In the genomic region with DNA sequence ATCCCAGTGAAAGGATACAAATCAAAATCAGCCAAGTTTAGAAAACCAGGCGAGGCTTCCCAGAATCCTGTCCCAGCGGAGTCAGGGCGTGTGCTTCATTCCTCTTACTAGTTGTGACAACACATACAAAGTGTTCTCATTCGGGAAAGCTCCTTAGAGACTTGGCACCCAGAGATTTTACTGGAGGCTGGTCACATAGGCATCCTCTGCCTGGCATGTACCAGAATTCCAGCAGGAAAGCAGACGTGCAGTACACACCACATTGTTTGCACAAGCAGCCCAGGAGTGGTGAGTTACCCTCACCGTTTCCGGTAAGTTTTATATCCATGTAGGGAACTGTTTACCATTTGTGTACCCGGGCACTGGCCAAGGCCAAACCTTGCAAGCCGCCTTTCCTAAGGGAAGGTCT, we compare ENCODE assay signal across 16 cellular contexts. TPM values are rescaled to one million over a fixed set of nuclear protein-coding genes. Genes with fewer than 3 reads are reported as not detected.
DNase-seq lines count a peak whose midpoint lies in the region; ATAC-seq and TF ChIP-seq lines count a peak whose summit lies in the region.
"Had no signal": no experiment of that assay in that cellular context is flagged by ENCODE, and none has a peak within 500 bp of the region (broad histone marks: within the 10 kb centered on the region; RNA-seq: fewer than 3 reads in every experiment).

No MANE protein-coding gene starts in this region.

- H3K4me3 ChIP-seq in lower lobe of right lung (no peak overlapping the region), stomach (no peak overlapping the region)
- H3K4me3 ChIP-seq: MG63, PC-9 had no signal

- CTCF ChIA-PET in RWPE1 (lab: Yijun Ruan, JAX): no interaction called here

- POLR2A ChIA-PET in RWPE1 (lab: Yijun Ruan, JAX; ENCODE audit: low non-redundant PET): no interaction called here

- H3K27ac ChIP-seq in C4-2B (peak overlapping the region; percentile 32; the same call in 1 of the 2 replicates), RWPE1 (0 out of 2 replicates have a peak overlapping the region, but pooled peaks have one; percentile 6), lower lobe of right lung (no peak overlapping the region), stomach (peak overlapping the region in 3 of 5 donors; percentile 18 to 60 (median 47))
- H3K27ac ChIP-seq: KMS-11, PC-9 had no signal

- intact Hi-C loops in lower lobe of right lung (cut with DNase I) (no loop called here), stomach (cut with DNase I; ENCODE audit: low total_unique reads) (no loop called here)

- peak; percentile 55 for TF ChIP-seq EP300 in stomach (IDR thresholded peaks at IDR 0.05)

- DNase-seq in RWPE1 (ENCODE audit: low spot score) (no peak), lower lobe of right lung (no peak), stomach (no peak)
- DNase-seq: ACHN; CD8-positive, alpha-beta T cell; MG63; NCI-H1105; NCI-H1694 treated with DMSO at 0.1 percent for 48 hours; NCI-H748 treated with DMSO at 0.1 percent for 48 hours; PC-9 had no signal

- H3K27me3 ChIP-seq in lower lobe of right lung (ENCODE audit: low read depth): no peaks in the 10 kb centered on the region
- H3K27me3 ChIP-seq in stomach: no peaks in the 10 kb centered on the region
- H3K27me3 ChIP-seq: MG63 had no signal

- WGBS in stomach, 5 donors: 59 to 81% (median 68%) methylated on average over 9 of the region's 9 CpGs

- TF ChIP-seq CTCF in C4-2B (conservative IDR thresholded peaks at IDR 0.05): no peak
- no peak for TF ChIP-seq CTCF in RWPE1 (conservative IDR thresholded peaks at IDR 0.05; ENCODE audit: low read depth)
- no peak for TF ChIP-seq CTCF in lower lobe of right lung (IDR thresholded peaks at IDR 0.05)
- TF ChIP-seq CTCF in stomach (IDR thresholded peaks at IDR 0.05): no peak

- no peaks in the 10 kb centered on the region for H3K9me3 ChIP-seq in lower lobe of right lung
- no peaks in the 10 kb centered on the region for H3K9me3 ChIP-seq in stomach
- H3K9me3 ChIP-seq: MG63 had no signal

- H3K36me3 ChIP-seq in lower lobe of right lung (peaks cover 59% of the 10 kb centered on the region), stomach (peaks cover 14 to 71% (median 58%) of the 10 kb centered on the region in 4 donors)

- no peaks in the 10 kb centered on the region for H3K4me1 ChIP-seq in lower lobe of right lung
- H3K4me1 ChIP-seq in stomach: peaks cover 0 to 5% (median 0%) of the 10 kb centered on the region in 4 donors

- ATAC-seq in lower lobe of right lung (peak; percentile 86 to 89), GM18873 (IDR thresholded peaks at IDR 0.05; ENCODE audit: low FRiP score, unreplicated experiment) (no peak), GM21717 (IDR thresholded peaks at IDR 0.05; ENCODE audit: unreplicated experiment) (no peak), GM21367 (IDR thresholded peaks at IDR 0.05; ENCODE audit: unreplicated experiment) (no peak)
- ATAC-seq: CD8-positive, alpha-beta T cell had no signal

- no peak for TF ChIP-seq POLR2A in stomach (IDR thresholded peaks at IDR 0.05)

RNA-seq across cellular contexts. Expression of a gene that starts 34.9 kb away (rescaled TPM):
- total RNA-seq in lower lobe of right lung (53.1 TPM), stomach (10 to 100 TPM in 3 of 5 donors, 1 to 10 TPM in 2; 1.8 to 40.0 (median 12.9) TPM)
- polyA plus RNA-seq in stomach: 1 to 10 TPM in 2 of 3 donors, under 1 TPM in 1; 1.00 to 5.0 (median 3.1) TPM

RNA-seq across cellular contexts. Expression of a gene that starts 35.8 kb away (rescaled TPM):
- 25.0 TPM for total RNA-seq in lower lobe of right lung
- 1 to 10 TPM in 4 of 5 donors, not detected in 1; 3.8 to 7.6 (median 5.6) TPM for total RNA-seq in stomach
- polyA plus RNA-seq in stomach: 10 to 100 TPM; 10.9 to 59.6 (median 26.4) TPM
- total RNA-seq: CD8-positive, alpha-beta T cell had no signal

RNA-seq across cellular contexts. Expression of a gene that starts 45.7 kb away (rescaled TPM):
- 158 TPM for total RNA-seq in lower lobe of right lung
- 10 to 100 TPM in 4 of 5 donors, 1 to 10 TPM in 1; 1.2 to 98.2 (median 28.6) TPM for total RNA-seq in stomach
- polyA plus RNA-seq in stomach: 100 to 1,000 TPM in 2 of 3 donors, 10 to 100 TPM in 1; 96.4 to 249 (median 101) TPM
- total RNA-seq: CD8-positive, alpha-beta T cell; Daoy had no signal

Comparison
In these comparisons a context has a peak if more than half of its experiments do, and no peak if none do; other contexts are left out.
1. ATAC-seq: peak in lower lobe of right lung (2 of 2); none in GM18873 (single experiment), GM21717 (single experiment) and GM21367 (single experiment).